In the genomic region with DNA sequence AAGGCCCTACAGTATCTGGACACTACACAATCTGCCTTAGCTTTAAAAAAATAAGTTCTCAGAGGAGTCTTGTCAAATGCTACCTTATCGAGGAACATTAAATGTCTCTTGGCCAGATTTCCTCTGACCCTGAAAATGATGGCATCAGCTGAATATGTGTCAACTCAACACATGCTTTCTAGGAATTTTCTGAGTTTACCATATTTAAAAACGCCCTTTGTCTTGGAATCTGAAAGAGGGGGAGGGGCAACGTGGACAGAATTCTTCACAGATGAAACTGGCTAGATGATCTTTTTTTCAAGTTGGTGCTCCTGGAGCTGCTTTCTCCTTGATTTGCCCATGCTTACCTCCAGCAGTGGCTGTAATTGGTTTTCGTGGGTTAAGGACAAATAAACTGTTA, we compare ENCODE assay signal across 9 cellular contexts. TPM values are rescaled to one million over a fixed set of nuclear protein-coding genes. Genes with fewer than 3 reads are reported as not detected.
DNase-seq lines count a peak whose midpoint lies in the region; ATAC-seq, FAIRE-seq and TF ChIP-seq lines count a peak whose summit lies in the region.
"Had no signal": no experiment of that assay in that cellular context is flagged by ENCODE, and none has a peak within 500 bp of the region (broad histone marks: within the 10 kb centered on the region; RNA-seq: fewer than 3 reads in every experiment).

No MANE protein-coding gene starts in this region.

- H3K4me1 ChIP-seq in heart left ventricle (peaks cover 0 to 24% (median 18%) of the 10 kb centered on the region in 12 donors), right atrium auricular region (peaks cover 0 to 18% of the 10 kb centered on the region in 2 donors), astrocyte (ENCODE audit: insufficient read depth, low read length) (peaks cover 14% of the 10 kb centered on the region)

- H4K20me1 ChIP-seq in astrocyte (ENCODE audit: insufficient read depth, low read length) = peaks cover 51% of the 10 kb centered on the region

- H3K27me3 ChIP-seq in heart left ventricle = no peaks in the 10 kb centered on the region
- no peaks in the 10 kb centered on the region for H3K27me3 ChIP-seq in right atrium auricular region
- H3K27me3 ChIP-seq in astrocyte (ENCODE audit: insufficient read depth, low read length) = no peaks in the 10 kb centered on the region

- H3K4me1 Mint-ChIP-seq in astrocyte (ENCODE audit: low read depth, unreplicated experiment) (peaks cover 12% of the 10 kb centered on the region), type B pancreatic cell (ENCODE audit: unreplicated experiment) (peaks cover 38% of the 10 kb centered on the region)

- H2AFZ ChIP-seq in astrocyte (ENCODE audit: low read depth, low read length) = no peak overlapping the region

- H3K4me3 Mint-ChIP-seq in astrocyte (ENCODE audit: unreplicated experiment) (peak overlapping the region; percentile 99), type B pancreatic cell (peak overlapping the region; percentile 98)

- intact Hi-C loops in heart left ventricle (cut with DNase I) = loop anchor here (5.0 to 10.0 kb wide), 22 partner anchors 64 to 1846 kb away; no protein-coding TSS in a partner anchor

- H3K27ac Mint-ChIP-seq in astrocyte (ENCODE audit: unreplicated experiment) (peak overlapping the region; percentile 97), type B pancreatic cell (peak overlapping the region; percentile 74)

- TF ChIP-seq CTCF in heart left ventricle (IDR thresholded peaks at IDR 0.05) (no peak), right atrium auricular region (IDR thresholded peaks at IDR 0.05) (no peak), astrocyte (IDR thresholded peaks at IDR 0.05; ENCODE audit: insufficient read depth, low read depth, low read length) (no peak), type B pancreatic cell (conservative IDR thresholded peaks at IDR 0.05) (no peak)

- peaks cover 59% of the 10 kb centered on the region for H3K79me2 ChIP-seq in astrocyte (ENCODE audit: insufficient read depth, low read length)

- H3K4me3 ChIP-seq in heart left ventricle (peak overlapping the region in 10 of 12 donors; percentile 14 to 88 (median 79)), right atrium auricular region (no peak overlapping the region), astrocyte (ENCODE audit: insufficient read depth, low read depth, low read length) (peak overlapping the region; percentile 95)

- FAIRE-seq in astrocyte (lab: Jason Lieb, UNC) = no peak

- H3K4me2 ChIP-seq in astrocyte (ENCODE audit: low read length) = peak overlapping the region; percentile 90

- WGBS in heart left ventricle, 4 donors = 12 to 25% (median 19%) methylated on average over 4 of the region's 4 CpGs

- peak overlapping the region; percentile 98 for H3K9ac ChIP-seq in astrocyte (ENCODE audit: low read length)

- H3K9me3 ChIP-seq in heart left ventricle = no peaks in the 10 kb centered on the region
- no peaks in the 10 kb centered on the region for H3K9me3 ChIP-seq in right atrium auricular region
- no peaks in the 10 kb centered on the region for H3K9me3 ChIP-seq in astrocyte (ENCODE audit: insufficient read depth, low read depth, low read length)

- H3K36me3 Mint-ChIP-seq in astrocyte (ENCODE audit: low read depth, unreplicated experiment) (peaks cover 25% of the 10 kb centered on the region), type B pancreatic cell (peaks cover 54% of the 10 kb centered on the region)

- ATAC-seq in heart left ventricle (no peak), HG02840 (IDR thresholded peaks at IDR 0.05; ENCODE audit: low FRiP score, unreplicated experiment) (no peak)

- DNase-seq in heart left ventricle (no peak), right atrium auricular region (ENCODE audit: low spot score) (no peak), astrocyte (ENCODE audit: low read depth) (peak; percentile 50), kidney glomerular epithelial cell (lab: John Stamatoyannopoulos, UW) (peak; percentile 24), type B pancreatic cell (ENCODE audit: extremely low spot score, unreplicated experiment) (no peak), NCI-H1436 (lab: John Stamatoyannopoulos, UW) (no peak), DMS53 treated with DMSO at 0.1 percent for 48 hours (lab: John Stamatoyannopoulos, UW; ENCODE audit: unreplicated experiment) (no peak)
- DNase-seq: erythroblast had no signal

- H3K27me3 Mint-ChIP-seq in astrocyte (ENCODE audit: low read depth, unreplicated experiment) = no peaks in the 10 kb centered on the region
- H3K27me3 Mint-ChIP-seq in type B pancreatic cell = peaks cover 4% of the 10 kb centered on the region

- no peaks in the 10 kb centered on the region for H3K9me3 Mint-ChIP-seq in astrocyte (ENCODE audit: unreplicated experiment)
- peaks cover 5% of the 10 kb centered on the region for H3K9me3 Mint-ChIP-seq in type B pancreatic cell

- TF ChIP-seq POLR2A in heart left ventricle (IDR thresholded peaks at IDR 0.05) = no peak

- H3K27ac ChIP-seq in heart left ventricle (peak overlapping the region in 3 of 12 donors; percentile 87 to 92 (median 91)), right atrium auricular region (peak overlapping the region in 1 of 2 donors; percentile 54), astrocyte (ENCODE audit: low read depth, low read length) (peak overlapping the region; percentile 93)

- H3K36me3 ChIP-seq in heart left ventricle (no peaks in the 10 kb centered on the region), right atrium auricular region (no peaks in the 10 kb centered on the region), astrocyte (ENCODE audit: insufficient read depth, low read length) (peaks cover 3% of the 10 kb centered on the region)

RNA-seq across cellular contexts. Expression of a gene that starts 5.1 kb away (rescaled TPM):
- 10 to 100 TPM in 4 of 9 donors, 1 to 10 TPM in 5; 1.9 to 20.3 (median 8.0) TPM for total RNA-seq in heart left ventricle
- 1 to 10 TPM; 2.7 to 4.1 TPM for polyA plus RNA-seq in heart left ventricle
- total RNA-seq in right atrium auricular region = 1 to 10 TPM; 3.1 to 5.1 TPM
- 94.9 and 108 TPM in 2 replicates for total RNA-seq in astrocyte
- 138 and 152 TPM in 2 replicates for total RNA-seq in type B pancreatic cell (ENCODE audit: low replicate concordance)

Comparison
In these comparisons a context has a peak if more than half of its experiments do, and no peak if none do; other contexts are left out.
1. H3K4me3 ChIP-seq: peak in heart left ventricle (10 of 12) and astrocyte (single experiment); none in right atrium auricular region (0 of 2).
2. DNase-seq: peak in astrocyte (single experiment) and kidney glomerular epithelial cell (single experiment); none in heart left ventricle (0 of 5), right atrium auricular region (single experiment), type B pancreatic cell (single experiment), NCI-H1436 (single experiment) and DMS53 treated with DMSO at 0.1 percent for 48 hours (single experiment).